Comparison of ENCODE assay signal across 7 cellular contexts in the genomic region with DNA sequence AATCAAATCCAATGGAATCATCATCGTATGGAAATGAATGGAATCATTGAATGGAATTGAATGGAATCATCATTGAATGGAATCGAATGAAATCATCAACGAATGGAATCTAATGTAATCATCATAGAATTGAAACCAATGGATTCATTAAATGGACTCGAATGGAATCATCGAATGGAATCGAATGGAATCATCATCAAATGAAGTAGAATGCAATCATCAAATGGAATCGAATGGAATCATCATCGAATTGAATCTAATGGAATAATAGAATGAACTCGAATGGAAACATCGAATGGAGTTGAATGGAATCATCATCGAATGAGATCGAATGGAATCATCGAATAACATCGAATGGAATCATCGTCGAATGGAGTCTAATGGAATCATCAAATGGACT.
A peak's percentile ranks its signal among the peaks of the same experiment; 100 is the strongest.
DNase-seq lines count a peak whose midpoint lies in the region; ATAC-seq, FAIRE-seq and TF ChIP-seq lines count a peak whose summit lies in the region.
"Not testable (repeated sequence)": the region's sequence is repeated elsewhere in the genome, so short reads cannot be mapped to it uniquely, and the experiment has no call there.

No MANE protein-coding gene starts in this region.

- CTCF ChIA-PET in mammary epithelial cell (lab: Charles Lee; ENCODE audit: low non-redundant PET); HepG2 (lab: Yijun Ruan, JAX; ENCODE audit: low intra/inter-chr PET ratio, low total read pairs): not testable (repeated sequence)

- H3K9me3 ChIP-seq in mammary epithelial cell (replicated peaks; ENCODE audit: insufficient read depth, low read length) (peaks cover 24% of the 10 kb centered on the region), HepG2 (ENCODE audit: low read length) (peaks cover 20% of the 10 kb centered on the region)

- H3K9ac ChIP-seq in mammary epithelial cell (ENCODE audit: insufficient read depth, low read length); HepG2 (ENCODE audit: insufficient read depth, low read depth, low read length): not testable (repeated sequence)

- intact Hi-C loops in mammary epithelial cell (cut with micrococcal nuclease); HepG2 (cut with micrococcal nuclease; ENCODE audit: unreplicated experiment): not testable (repeated sequence)

- not testable (repeated sequence) for TF ChIP-seq POLR2A in HepG2 (IDR thresholded peaks at IDR 0.05; ENCODE audit: insufficient read depth in 1 of 2, low read depth in 2 of 2, low read length in 2 of 2)

- POLR2A ChIA-PET in HepG2 (lab: Yijun Ruan, JAX) = not testable (repeated sequence)

- in situ Hi-C loops in Caki2 (cut with HindIII; ENCODE audit: low pct_unique_long_range_greater_than_20kb, low sequenced_read_pairs); mammary epithelial cell (cut with MboI; ENCODE audit: low sequenced_read_pairs in 2 of 2); HepG2 (cut with HindIII; ENCODE audit: extremely low pct_ligation_motif_present, low pct_unique_long_range_greater_than_20kb): not testable (repeated sequence)

- not testable (repeated sequence) for H2AFZ ChIP-seq in mammary epithelial cell (ENCODE audit: low read depth, low read length); HepG2 (ENCODE audit: low read length)

- TF ChIP-seq CTCF in mammary epithelial cell (conservative IDR thresholded peaks at IDR 0.05 in 1 of 2, IDR thresholded peaks at IDR 0.05 in 1 of 2; ENCODE audit: extremely low read depth in 1 of 2, insufficient read depth in 1 of 2, low read depth in 1 of 2, low read length in 2 of 2); HepG2 (CRISPR knock-in tag; IDR thresholded peaks at IDR 0.05): not testable (repeated sequence)

- not testable (repeated sequence) for BruUV-seq in mammary epithelial cell (replicated peaks; lab: Mats Ljungman, UMichigan); HepG2 (replicated peaks; lab: Mats Ljungman, UMichigan)

- not testable (repeated sequence) for H3K4me3 ChIP-seq in mammary epithelial cell (replicated peaks in 1 of 3; ENCODE audit: insufficient read depth in 1 of 3, low read depth in 2 of 3, low read length in 3 of 3); HepG2 (replicated peaks in 1 of 3; ENCODE audit: insufficient read depth in 1 of 3, low read depth in 2 of 3, low read length in 3 of 3)

- not testable (repeated sequence) for TF ChIP-seq EP300 in HepG2 (IDR thresholded peaks at IDR 0.05; ENCODE audit: low read depth in 2 of 2, low read length in 2 of 2); HepG2 (CRISPR knock-in tag; IDR thresholded peaks at IDR 0.05; ENCODE audit: borderline replicate concordance)

- H3K27me3 ChIP-seq in mammary epithelial cell (ENCODE audit: insufficient read depth, low read length); HepG2 (ENCODE audit: control insufficient read depth in 1 of 2, insufficient read depth in 2 of 2, low read length in 2 of 2): not testable (repeated sequence)

- not testable (repeated sequence) for H3K27ac ChIP-seq in mammary epithelial cell (ENCODE audit: insufficient read depth, low read depth, low read length); HepG2 (ENCODE audit: extremely low read length, insufficient read depth, low read length)

- TF ChIP-seq RAD21 in HepG2 (CRISPR knock-in tag; IDR thresholded peaks at IDR 0.05) = not testable (repeated sequence)

- not testable (repeated sequence) for H3K79me2 ChIP-seq in mammary epithelial cell (ENCODE audit: insufficient read depth, low read length); HepG2 (ENCODE audit: insufficient read depth, low read length)

- dilution Hi-C loops in mammary epithelial cell (cut with HindIII; ENCODE audit: low sequenced_read_pairs) = not testable (repeated sequence)

- not testable (repeated sequence) for H4K20me1 ChIP-seq in mammary epithelial cell (ENCODE audit: insufficient read depth, low read length); HepG2 (ENCODE audit: insufficient read depth, low read length)

- H3K36me3 ChIP-seq in mammary epithelial cell (ENCODE audit: insufficient read depth, low read length); HepG2 (replicated peaks in 1 of 2; ENCODE audit: control insufficient read depth in 1 of 2, insufficient read depth in 2 of 2, low read length in 2 of 2): not testable (repeated sequence)

- DNase-seq in Caki2 (ENCODE audit: low read depth) = peak; percentile 53
- DNase-seq in HT1080 (ENCODE audit: low read depth) = peak; percentile 64
- DNase-seq in RCC 7860 (ENCODE audit: low spot score) = peak; percentile 62
- DNase-seq in mammary epithelial cell = peak; percentile 68
- peak; percentile 35 for DNase-seq in globus pallidus (ENCODE audit: low spot score)
- peak; percentile 69 for DNase-seq in HepG2 (ENCODE audit: low spot score)
- peak; percentile 12 for DNase-seq in retina

- WGBS in mammary epithelial cell (ENCODE audit: low coverage, missing lambda C conversion rate) = 77% methylated on average over 16 of the region's 16 CpGs
- WGBS in HepG2 (ENCODE audit: low lambda C conversion rate) = 36% methylated on average over 16 of the region's 16 CpGs

- not testable (repeated sequence) for H3K4me1 ChIP-seq in mammary epithelial cell (ENCODE audit: insufficient read depth, low read length); HepG2 (ENCODE audit: insufficient read depth, low read length)

- not testable (repeated sequence) for H3K4me2 ChIP-seq in mammary epithelial cell (ENCODE audit: insufficient read depth, low read depth, low read length); HepG2 (ENCODE audit: low read depth, low read length)

- ATAC-seq in HepG2 = not testable (repeated sequence)

- not testable (repeated sequence) for FAIRE-seq in RCC 7860 (lab: Jason Lieb, UNC); HepG2 (lab: Jason Lieb, UNC)

Comparison
In these comparisons a context has a peak if more than half of its experiments do, and no peak if none do; other contexts are left out.
1. DNase-seq: peak in every context shown above with its lines; median percentile 69 in HepG2; 68 in mammary epithelial cell; 64 in HT1080; 62 in RCC 7860; 53 in Caki2; 35 in globus pallidus; 12 in retina.